ENCODE assay signal across 9 cellular contexts in the genomic region with DNA sequence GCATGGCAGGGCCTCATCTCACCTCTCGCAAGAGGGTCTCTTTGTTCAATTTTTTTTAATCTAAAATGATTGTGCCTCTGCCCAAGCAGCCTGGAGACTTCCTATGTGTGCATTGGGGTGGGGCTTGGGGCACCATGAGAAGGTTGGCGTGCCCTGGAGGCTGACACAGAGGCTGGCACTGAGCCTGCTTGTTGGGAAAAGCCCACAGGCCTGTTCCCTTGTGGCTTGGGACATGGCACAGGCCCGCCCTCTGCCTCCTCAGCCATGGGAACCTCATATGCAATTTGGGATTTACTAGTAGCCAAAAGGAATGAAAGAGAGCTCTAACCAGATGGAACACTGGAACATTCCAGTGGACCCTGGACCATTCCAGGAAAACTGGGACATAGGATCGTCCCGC. TPM values are rescaled to one million over a fixed set of nuclear protein-coding genes. Genes with fewer than 3 reads are reported as not detected.
DNase-seq lines count a peak whose midpoint lies in the region; ATAC-seq lines count a peak whose summit lies in the region.
"Had no signal": no experiment of that assay in that cellular context is flagged by ENCODE, and none has a peak within 500 bp of the region (broad histone marks: within the 10 kb centered on the region; RNA-seq: fewer than 3 reads in every experiment).

No MANE protein-coding gene starts in this region.

- ATAC-seq in activated CD8-positive, alpha-beta T cell treated with anti-CD3 and anti-CD28 coated beads, Interleukin-2, amount 10 ng/mL, durations not matched to agents 7 days and 5 days: no peak
- ATAC-seq in left ventricle myocardium superior (peak; percentile 23), HG03520 (IDR thresholded peaks at IDR 0.05; ENCODE audit: unreplicated experiment) (no peak)
- no peak for ATAC-seq in stimulated activated memory B cell treated with anti-CD40 and anti-IgM and Interleukin-4, amounts not matched to agents 10 μg/mL and 1 μg/mL and 100 μg/mL, for 72 hours

- H3K36me3 Mint-ChIP-seq in activated CD8-positive, alpha-beta T cell treated with anti-CD3 and anti-CD28 coated beads, Interleukin-2, amount 10 ng/mL, durations not matched to agents 7 days and 5 days (ENCODE audit: low read depth): no peaks in the 10 kb centered on the region
- H3K36me3 Mint-ChIP-seq in stimulated activated memory B cell treated with anti-CD40 and anti-IgM and Interleukin-4, amounts not matched to agents 10 μg/mL and 1 μg/mL and 100 μg/mL, for 72 hours: no peaks in the 10 kb centered on the region

- H3K4me1 Mint-ChIP-seq in activated CD8-positive, alpha-beta T cell treated with anti-CD3 and anti-CD28 coated beads, Interleukin-2, amount 10 ng/mL, durations not matched to agents 7 days and 5 days (ENCODE audit: low read depth): peaks cover 13% of the 10 kb centered on the region
- peaks cover 43% of the 10 kb centered on the region for H3K4me1 Mint-ChIP-seq in stimulated activated memory B cell treated with anti-CD40 and anti-IgM and Interleukin-4, amounts not matched to agents 10 μg/mL and 1 μg/mL and 100 μg/mL, for 72 hours

- intact Hi-C loops in left ventricle myocardium superior (cut with micrococcal nuclease): no loop called here

- CTCF ChIA-PET in activated CD8-positive, alpha-beta T cell treated with anti-CD3 and anti-CD28 coated beads, Interleukin-2, amount 10 ng/mL, durations not matched to agents 7 days and 5 days (lab: Charles Lee): interaction anchor here (1.2 kb wide), 1 partner anchor 32 kb away, joined by 3 read pairs; no protein-coding TSS in a partner anchor

- DNase-seq in H4 (ENCODE audit: low spot score): peak; percentile 61
- DNase-seq in activated CD8-positive, alpha-beta T cell treated with anti-CD3 and anti-CD28 coated beads, Interleukin-2, amount 10 ng/mL, durations not matched to agents 7 days and 5 days: no peak
- DNase-seq in left ventricle myocardium superior: peak; percentile 61
- no peak for DNase-seq in DMS153 treated with DMSO at 0.1 percent for 48 hours (lab: John Stamatoyannopoulos, UW; ENCODE audit: unreplicated experiment)
- no peak for DNase-seq in iPS-NIHi7 (ENCODE audit: extremely low spot score)
- DNase-seq in NCI-H2227 (lab: John Stamatoyannopoulos, UW; ENCODE audit: unreplicated experiment): no peak

- no peaks in the 10 kb centered on the region for H3K9me3 Mint-ChIP-seq in activated CD8-positive, alpha-beta T cell treated with anti-CD3 and anti-CD28 coated beads, Interleukin-2, amount 10 ng/mL, durations not matched to agents 7 days and 5 days (ENCODE audit: insufficient read depth)
- H3K9me3 Mint-ChIP-seq in stimulated activated memory B cell treated with anti-CD40 and anti-IgM and Interleukin-4, amounts not matched to agents 10 μg/mL and 1 μg/mL and 100 μg/mL, for 72 hours: no peaks in the 10 kb centered on the region
- H3K9me3 Mint-ChIP-seq: neural crest cell had no signal

- no peaks in the 10 kb centered on the region for H3K27me3 Mint-ChIP-seq in activated CD8-positive, alpha-beta T cell treated with anti-CD3 and anti-CD28 coated beads, Interleukin-2, amount 10 ng/mL, durations not matched to agents 7 days and 5 days (ENCODE audit: low read depth)
- H3K27me3 Mint-ChIP-seq in stimulated activated memory B cell treated with anti-CD40 and anti-IgM and Interleukin-4, amounts not matched to agents 10 μg/mL and 1 μg/mL and 100 μg/mL, for 72 hours: no peaks in the 10 kb centered on the region

- H3K4me3 Mint-ChIP-seq in activated CD8-positive, alpha-beta T cell treated with anti-CD3 and anti-CD28 coated beads, Interleukin-2, amount 10 ng/mL, durations not matched to agents 7 days and 5 days: peak overlapping the region; percentile 65
- no peak overlapping the region for H3K4me3 Mint-ChIP-seq in stimulated activated memory B cell treated with anti-CD40 and anti-IgM and Interleukin-4, amounts not matched to agents 10 μg/mL and 1 μg/mL and 100 μg/mL, for 72 hours
- H3K4me3 Mint-ChIP-seq: neural crest cell had no signal

- POLR2A ChIA-PET in activated CD8-positive, alpha-beta T cell treated with anti-CD3 and anti-CD28 coated beads, Interleukin-2, amount 10 ng/mL, durations not matched to agents 7 days and 5 days (lab: Charles Lee): no interaction called here

- no peak overlapping the region for H3K27ac Mint-ChIP-seq in activated CD8-positive, alpha-beta T cell treated with anti-CD3 and anti-CD28 coated beads, Interleukin-2, amount 10 ng/mL, durations not matched to agents 7 days and 5 days
- H3K27ac Mint-ChIP-seq in stimulated activated memory B cell treated with anti-CD40 and anti-IgM and Interleukin-4, amounts not matched to agents 10 μg/mL and 1 μg/mL and 100 μg/mL, for 72 hours: peak overlapping the region; percentile 88

RNA-seq across cellular contexts. Expression of gene FXYD3, which starts 8.0 kb away (rescaled TPM):
- total RNA-seq in H4 (2014; rRNA removed; shearing (Covaris generic)): not detected in 2 replicates
- total RNA-seq in activated CD8-positive, alpha-beta T cell treated with anti-CD3 and anti-CD28 coated beads, Interleukin-2, amount 10 ng/mL, durations not matched to agents 7 days and 5 days: not detected
- total RNA-seq in left ventricle myocardium superior: 3.1 TPM

RNA-seq across cellular contexts. Expression of gene LGI4, which starts 11.3 kb away (rescaled TPM):
- not detected in 2 replicates for total RNA-seq in H4 (2014; rRNA removed; shearing (Covaris generic))
- under 1 TPM; 0.13 TPM for total RNA-seq in activated CD8-positive, alpha-beta T cell treated with anti-CD3 and anti-CD28 coated beads, Interleukin-2, amount 10 ng/mL, durations not matched to agents 7 days and 5 days
- 9.0 TPM for total RNA-seq in left ventricle myocardium superior

RNA-seq across cellular contexts. Expression of gene FXYD1, which starts 15.1 kb away (rescaled TPM):
- not detected in 2 replicates for total RNA-seq in H4 (2014; rRNA removed; shearing (Covaris generic))
- total RNA-seq in activated CD8-positive, alpha-beta T cell treated with anti-CD3 and anti-CD28 coated beads, Interleukin-2, amount 10 ng/mL, durations not matched to agents 7 days and 5 days: 1 to 10 TPM; 1.3 to 1.4 TPM
- 489 TPM for total RNA-seq in left ventricle myocardium superior

RNA-seq across cellular contexts. Expression of gene FXYD7, which starts 19.5 kb away (rescaled TPM):
- total RNA-seq in H4 (2014; rRNA removed; shearing (Covaris generic)): 0.14 TPM in 1 of 2 replicates, not detected in the other
- total RNA-seq in activated CD8-positive, alpha-beta T cell treated with anti-CD3 and anti-CD28 coated beads, Interleukin-2, amount 10 ng/mL, durations not matched to agents 7 days and 5 days: 1 to 10 TPM; 4.1 to 5.2 TPM
- not detected for total RNA-seq in left ventricle myocardium superior

RNA-seq across cellular contexts. Expression of gene FXYD5, which starts 31.0 kb away (rescaled TPM):
- total RNA-seq in H4 (2014; rRNA removed; shearing (Covaris generic)): 173 and 209 TPM in 2 replicates
- total RNA-seq in activated CD8-positive, alpha-beta T cell treated with anti-CD3 and anti-CD28 coated beads, Interleukin-2, amount 10 ng/mL, durations not matched to agents 7 days and 5 days: 100 to 1,000 TPM; 338 to 384 TPM
- total RNA-seq in left ventricle myocardium superior: 21.2 TPM

Comparison
In these comparisons a context has a peak if more than half of its experiments do, and no peak if none do; other contexts are left out.
1. DNase-seq: peak in H4 (single experiment) and left ventricle myocardium superior (single experiment); none in activated CD8-positive, alpha-beta T cell treated with anti-CD3 and anti-CD28 coated beads, Interleukin-2, amount 10 ng/mL, durations not matched to agents 7 days and 5 days (single experiment), DMS153 treated with DMSO at 0.1 percent for 48 hours (single experiment), iPS-NIHi7 (single experiment) and NCI-H2227 (single experiment).
2. RNA of gene FXYD1, which starts 15.1 kb away (total RNA-seq): 489 TPM in left ventricle myocardium superior (single experiment); 1.3 to 1.4 TPM in activated CD8-positive, alpha-beta T cell treated with anti-CD3 and anti-CD28 coated beads, Interleukin-2, amount 10 ng/mL, durations not matched to agents 7 days and 5 days and not detected in H4; every median in the first group is over 100 times any median in the second.